ENCODE assay signal across 19 cellular contexts in genomic region chr7:79244482-79244881, GRCh38.
"Had no signal": no experiment of that assay in that cellular context is flagged by ENCODE, and none has a peak within 500 bp of the region (broad histone marks: within the 10 kb centered on the region; RNA-seq: fewer than 3 reads in every experiment).

No MANE protein-coding gene starts in this region.

- DNase-seq: NCI-H1048, NCI-H1105, NCI-H1417, NCI-H1436 treated with DMSO at 0.1 percent for 48 hours, NCI-H1694, NCI-H187 treated with DMSO at 0.1 percent for 48 hours, NCI-H2029 treated with DMSO at 0.1 percent for 48 hours, NCI-H2171 treated with DMSO at 0.1 percent for 48 hours, NCI-H2227 treated with DMSO at 0.1 percent for 48 hours, NCI-H524, NCI-H526 treated with DMSO at 0.1 percent for 48 hours, NCI-H748 treated with DMSO at 0.1 percent for 48 hours, Right ventricle myocardium superior, RPMI8226, SIG-M5, SK-N-SH had no signal

- H3K9me2 ChIP-seq: SK-N-SH had no signal

- H3K27ac ChIP-seq: HL-60 had no signal

- H3K4me2 ChIP-seq: SK-N-SH had no signal

- FAIRE-seq: HTR-8/SVneo, RCC 7860 had no signal

- H3K9ac ChIP-seq: SK-N-SH had no signal
